21 cellular contexts compared by ENCODE assay signal in the genomic region with DNA sequence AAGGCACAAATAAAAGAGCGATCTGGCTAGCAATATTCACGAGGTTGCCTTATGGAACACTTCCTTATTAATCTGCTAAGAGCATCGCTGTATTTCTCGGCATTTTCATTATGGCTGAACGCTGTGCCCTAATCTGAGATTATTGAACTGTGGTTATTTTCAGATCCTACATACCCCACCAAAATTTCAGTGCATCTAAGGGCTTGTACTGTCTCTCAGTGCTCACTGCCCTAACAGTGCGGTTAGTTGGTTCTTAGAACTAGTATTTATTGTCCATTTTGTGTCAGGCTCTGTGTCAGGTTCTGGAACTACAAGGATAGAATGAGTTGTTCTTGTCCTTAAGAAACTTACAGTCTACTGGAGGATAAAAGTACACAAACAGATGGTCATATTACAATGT. TPM values are rescaled to one million over a fixed set of nuclear protein-coding genes. Genes with fewer than 3 reads are reported as not detected.
"Had no signal": no experiment of that assay in that cellular context is flagged by ENCODE, and none has a peak within 500 bp of the region (broad histone marks: within the 10 kb centered on the region; RNA-seq: fewer than 3 reads in every experiment).

No MANE protein-coding gene starts in this region.

- H3K36me3 Mint-ChIP-seq: natural killer cell had no signal

- H3K79me2 ChIP-seq: parathyroid adenoma had no signal

- H3K4me1 ChIP-seq: esophagus squamous epithelium, left ventricle myocardium inferior, parathyroid adenoma, thyroid gland had no signal

- H3K9ac ChIP-seq: parathyroid adenoma had no signal

- H3K4me3 Mint-ChIP-seq: activated CD4-positive, alpha-beta T cell treated with anti-CD3 and anti-CD28 coated beads, Interleukin-2, amount 10 ng/mL, durations not matched to agents 24 days and 14 days; activated naive CD4-positive, alpha-beta T cell treated with anti-CD3 and anti-CD28 coated beads for 36 hours; activated naive CD8-positive, alpha-beta T cell treated with anti-CD3 and anti-CD28 coated beads, Interleukin-2, amount 50 U/mL, for 24 hours; natural killer cell had no signal

- H3K27ac Mint-ChIP-seq: activated CD4-positive, alpha-beta T cell treated with anti-CD3 and anti-CD28 coated beads, Interleukin-2, amount 10 ng/mL, durations not matched to agents 24 days and 14 days; activated naive CD4-positive, alpha-beta T cell treated with anti-CD3 and anti-CD28 coated beads for 36 hours; natural killer cell had no signal

- H3K4me1 Mint-ChIP-seq: natural killer cell had no signal

- H3K27ac ChIP-seq: left ventricle myocardium inferior, neutrophil, parathyroid adenoma, thyroid gland had no signal

- H3K36me3 ChIP-seq: esophagus squamous epithelium, left ventricle myocardium inferior, neutrophil, thyroid gland had no signal

- H2AFZ ChIP-seq: parathyroid adenoma had no signal

- H3K9me3 Mint-ChIP-seq: activated CD4-positive, alpha-beta T cell treated with anti-CD3 and anti-CD28 coated beads, Interleukin-2, amount 10 ng/mL, durations not matched to agents 24 days and 14 days; activated naive CD4-positive, alpha-beta T cell treated with anti-CD3 and anti-CD28 coated beads for 36 hours; activated naive CD8-positive, alpha-beta T cell treated with anti-CD3 and anti-CD28 coated beads, Interleukin-2, amount 50 U/mL, for 24 hours; natural killer cell had no signal

- FAIRE-seq: endothelial cell of umbilical vein, kidney had no signal

- H3K4me3 ChIP-seq: esophagus squamous epithelium, left ventricle myocardium inferior, mucosa of descending colon, thyroid gland had no signal

- ATAC-seq: activated naive CD8-positive, alpha-beta T cell treated with anti-CD3 and anti-CD28 coated beads, Interleukin-2, amount 50 U/mL, for 24 hours; natural killer cell had no signal

- H3K9me3 ChIP-seq: esophagus squamous epithelium, left ventricle myocardium inferior, mucosa of descending colon, neutrophil, thyroid gland had no signal

- H3K27me3 ChIP-seq: neutrophil, thyroid gland had no signal

- DNase-seq: activated CD4-positive, alpha-beta T cell treated with anti-CD3 and anti-CD28 coated beads, Interleukin-2, amount 10 ng/mL, durations not matched to agents 24 days and 14 days; activated CD4-positive, CD25-positive, alpha-beta regulatory T cell; activated CD8-positive, alpha-beta memory T cell treated with anti-CD3 and anti-CD28 coated beads for 24 hours; activated naive CD4-positive, alpha-beta T cell treated with anti-CD3 and anti-CD28 coated beads for 36 hours; activated naive CD8-positive, alpha-beta T cell treated with anti-CD3 and anti-CD28 coated beads, Interleukin-2, amount 50 U/mL, for 24 hours; aorta; cortex of kidney; effector CD8-positive, alpha-beta T cell; esophagus squamous epithelium; hippocampal formation; kidney; left ventricle myocardium inferior; mucosa of descending colon; natural killer cell; stimulated activated CD4-positive, alpha-beta T cell treated with anti-CD3 and anti-CD28 coated beads, Interleukin-12 subunit alpha, Interleukin-12 subunit beta, amount 100 ng/mL, for 4 hours; stimulated activated CD4-positive, alpha-beta T cell treated with anti-CD3 and anti-CD28 coated beads, Interleukin-2, amount 100 ng/mL, for 24 hours; thyroid gland had no signal

RNA-seq across cellular contexts. Expression of gene FLT3, which starts 51.6 kb away (rescaled TPM):
- total RNA-seq: activated CD4-positive, alpha-beta T cell treated with anti-CD3 and anti-CD28 coated beads, Interleukin-2, amount 10 ng/mL, durations not matched to agents 24 days and 14 days; activated naive CD4-positive, alpha-beta T cell treated with anti-CD3 and anti-CD28 coated beads for 36 hours; endothelial cell of umbilical vein; fibroblast of villous mesenchyme had no signal
